ENCODE assay signal across 11 cellular contexts in genomic region chr20:41411458-41411857, GRCh38. TPM values are rescaled to one million over a fixed set of nuclear protein-coding genes. Genes with fewer than 3 reads are reported as not detected.
DNase-seq lines count a peak whose midpoint lies in the region; ATAC-seq and TF ChIP-seq lines count a peak whose summit lies in the region.
"Had no signal": no experiment of that assay in that cellular context is flagged by ENCODE, and none has a peak within 500 bp of the region (broad histone marks: within the 10 kb centered on the region; RNA-seq: fewer than 3 reads in every experiment).

No MANE protein-coding gene starts in this region.

- no peak for TF ChIP-seq POLR2A in vagina (IDR thresholded peaks at IDR 0.05)

- no peak overlapping the region for H3K4me3 Mint-ChIP-seq in activated naive CD4-positive, alpha-beta T cell treated with anti-CD3 and anti-CD28 coated beads, Interleukin-2, amount 10 ng/mL, durations not matched to agents 7 days and 5 days
- H3K4me3 Mint-ChIP-seq in activated naive CD4-positive, alpha-beta T cell treated with anti-CD3 and anti-CD28 coated beads for 36 hours = no peak overlapping the region
- no peak overlapping the region for H3K4me3 Mint-ChIP-seq in activated T-helper 1 cell treated with anti-CD3 and anti-CD28 coated beads, Interleukin-12 subunit alpha, Interleukin-12 subunit beta, Interleukin-2, Interleukin-4 antibody, amounts not matched to agents 30 ng/mL and 10 ng/mL and 1 ng/mL, durations not matched to agents 14 hours and 24 hours and 36 hours
- H3K4me3 Mint-ChIP-seq in natural killer cell = no peak overlapping the region
- H3K4me3 Mint-ChIP-seq: activated naive CD8-positive, alpha-beta T cell treated with anti-CD3 and anti-CD28 coated beads, Interleukin-2, amount 10 ng/mL, durations not matched to agents 7 days and 5 days had no signal

- H3K27ac ChIP-seq in right cardiac atrium (ENCODE audit: low read length) (no peak overlapping the region), vagina (peak overlapping the region; percentile 56)

- 11% methylated on average over 2 of the region's 2 CpGs for WGBS in right cardiac atrium

- CTCF ChIA-PET in activated naive CD4-positive, alpha-beta T cell treated with anti-CD3 and anti-CD28 coated beads, Interleukin-2, amount 10 ng/mL, durations not matched to agents 7 days and 5 days (lab: Charles Lee) = interaction anchor here (1.0 to 1.9 kb wide), 6 partner anchors 9 to 275 kb away, joined by 3 to 8 read pairs (median 5); no protein-coding TSS in a partner anchor
- CTCF ChIA-PET in activated naive CD4-positive, alpha-beta T cell treated with anti-CD3 and anti-CD28 coated beads for 36 hours (lab: Charles Lee) = interaction anchor here (0.7 to 2.5 kb wide), 9 partner anchors 8 to 290 kb away, joined by 3 to 12 read pairs (median 3); partner anchors contain the start of gene LPIN3

- TF ChIP-seq CTCF in vagina (IDR thresholded peaks at IDR 0.05) = peak in 1 of 3 experiments; percentile 53
- TF ChIP-seq CTCF in natural killer cell (IDR thresholded peaks at IDR 0.05) = no peak

- H3K9me3 ChIP-seq in right cardiac atrium (ENCODE audit: control insufficient read depth, low read length) (no peaks in the 10 kb centered on the region), vagina (no peaks in the 10 kb centered on the region)

- ATAC-seq in right cardiac atrium = peak; percentile 40 to 55
- ATAC-seq in HG03196 (IDR thresholded peaks at IDR 0.05; ENCODE audit: unreplicated experiment) = no peak
- no peak for ATAC-seq in natural killer cell

- intact Hi-C loops in activated naive CD4-positive, alpha-beta T cell treated with anti-CD3 and anti-CD28 coated beads for 36 hours (cut with micrococcal nuclease) = loop anchor here (2.0 kb wide), 1 partner anchor 443 kb away; no protein-coding TSS in a partner anchor
- intact Hi-C loops in activated T-helper 1 cell treated with anti-CD3 and anti-CD28 coated beads, Interleukin-12 subunit alpha, Interleukin-12 subunit beta, Interleukin-2, Interleukin-4 antibody, amounts not matched to agents 30 ng/mL and 10 ng/mL and 1 ng/mL, durations not matched to agents 14 hours and 24 hours and 36 hours (cut with micrococcal nuclease) = no loop called here
- intact Hi-C loops in right cardiac atrium (cut with DNase I) (loop anchor here in 2 of 4 donors (5.0 to 10.0 kb wide), 3 partner anchors 67 to 237 kb away; partner anchors contain the start of gene LPIN3 (in 2 of the 2)), vagina (cut with DNase I) (loop anchor here (5.0 kb wide), 1 partner anchor 69 kb away; the partner anchor contains the start of gene LPIN3), natural killer cell (cut with micrococcal nuclease) (no loop called here)

- peaks cover 0 to 63% of the 10 kb centered on the region in 2 donors for H3K36me3 ChIP-seq in vagina

- peak overlapping the region; percentile 29 for H3K27ac Mint-ChIP-seq in activated naive CD4-positive, alpha-beta T cell treated with anti-CD3 and anti-CD28 coated beads, Interleukin-2, amount 10 ng/mL, durations not matched to agents 7 days and 5 days
- H3K27ac Mint-ChIP-seq in activated naive CD4-positive, alpha-beta T cell treated with anti-CD3 and anti-CD28 coated beads for 36 hours = no peak overlapping the region
- peak overlapping the region; percentile 16 for H3K27ac Mint-ChIP-seq in activated T-helper 1 cell treated with anti-CD3 and anti-CD28 coated beads, Interleukin-12 subunit alpha, Interleukin-12 subunit beta, Interleukin-2, Interleukin-4 antibody, amounts not matched to agents 30 ng/mL and 10 ng/mL and 1 ng/mL, durations not matched to agents 14 hours and 24 hours and 36 hours
- H3K27ac Mint-ChIP-seq in natural killer cell = no peak overlapping the region
- H3K27ac Mint-ChIP-seq: activated naive CD8-positive, alpha-beta T cell treated with anti-CD3 and anti-CD28 coated beads, Interleukin-2, amount 10 ng/mL, durations not matched to agents 7 days and 5 days had no signal

- H3K4me1 ChIP-seq in right cardiac atrium (ENCODE audit: control insufficient read depth, insufficient read depth, low read length) = peaks cover 2% of the 10 kb centered on the region
- H3K4me1 ChIP-seq in vagina = peaks cover 24% of the 10 kb centered on the region

- H3K36me3 Mint-ChIP-seq in activated naive CD4-positive, alpha-beta T cell treated with anti-CD3 and anti-CD28 coated beads, Interleukin-2, amount 10 ng/mL, durations not matched to agents 7 days and 5 days = peaks cover 45% of the 10 kb centered on the region
- H3K36me3 Mint-ChIP-seq in activated naive CD4-positive, alpha-beta T cell treated with anti-CD3 and anti-CD28 coated beads for 36 hours (ENCODE audit: low read depth) = peaks cover 26% of the 10 kb centered on the region
- peaks cover 35% of the 10 kb centered on the region for H3K36me3 Mint-ChIP-seq in activated T-helper 1 cell treated with anti-CD3 and anti-CD28 coated beads, Interleukin-12 subunit alpha, Interleukin-12 subunit beta, Interleukin-2, Interleukin-4 antibody, amounts not matched to agents 30 ng/mL and 10 ng/mL and 1 ng/mL, durations not matched to agents 14 hours and 24 hours and 36 hours (ENCODE audit: low read depth)
- H3K36me3 Mint-ChIP-seq in natural killer cell = peaks cover 47% of the 10 kb centered on the region

- H3K9me3 Mint-ChIP-seq in activated naive CD4-positive, alpha-beta T cell treated with anti-CD3 and anti-CD28 coated beads, Interleukin-2, amount 10 ng/mL, durations not matched to agents 7 days and 5 days = no peaks in the 10 kb centered on the region
- no peaks in the 10 kb centered on the region for H3K9me3 Mint-ChIP-seq in activated naive CD4-positive, alpha-beta T cell treated with anti-CD3 and anti-CD28 coated beads for 36 hours
- H3K9me3 Mint-ChIP-seq in activated T-helper 1 cell treated with anti-CD3 and anti-CD28 coated beads, Interleukin-12 subunit alpha, Interleukin-12 subunit beta, Interleukin-2, Interleukin-4 antibody, amounts not matched to agents 30 ng/mL and 10 ng/mL and 1 ng/mL, durations not matched to agents 14 hours and 24 hours and 36 hours = no peaks in the 10 kb centered on the region
- H3K9me3 Mint-ChIP-seq in natural killer cell = no peaks in the 10 kb centered on the region
- H3K9me3 Mint-ChIP-seq: activated naive CD8-positive, alpha-beta T cell treated with anti-CD3 and anti-CD28 coated beads, Interleukin-2, amount 10 ng/mL, durations not matched to agents 7 days and 5 days had no signal

- no peaks in the 10 kb centered on the region for H3K27me3 Mint-ChIP-seq in activated naive CD4-positive, alpha-beta T cell treated with anti-CD3 and anti-CD28 coated beads, Interleukin-2, amount 10 ng/mL, durations not matched to agents 7 days and 5 days
- H3K27me3 Mint-ChIP-seq in activated naive CD4-positive, alpha-beta T cell treated with anti-CD3 and anti-CD28 coated beads for 36 hours (ENCODE audit: low read depth) = no peaks in the 10 kb centered on the region
- H3K27me3 Mint-ChIP-seq in activated T-helper 1 cell treated with anti-CD3 and anti-CD28 coated beads, Interleukin-12 subunit alpha, Interleukin-12 subunit beta, Interleukin-2, Interleukin-4 antibody, amounts not matched to agents 30 ng/mL and 10 ng/mL and 1 ng/mL, durations not matched to agents 14 hours and 24 hours and 36 hours (ENCODE audit: insufficient read depth) = no peaks in the 10 kb centered on the region
- no peaks in the 10 kb centered on the region for H3K27me3 Mint-ChIP-seq in natural killer cell (ENCODE audit: low read depth in 2 of 2)
- H3K27me3 Mint-ChIP-seq: activated naive CD8-positive, alpha-beta T cell treated with anti-CD3 and anti-CD28 coated beads, Interleukin-2, amount 10 ng/mL, durations not matched to agents 7 days and 5 days had no signal

- DNase-seq in activated naive CD4-positive, alpha-beta T cell treated with anti-CD3 and anti-CD28 coated beads, Interleukin-2, amount 10 ng/mL, durations not matched to agents 7 days and 5 days = no peak
- DNase-seq in activated naive CD4-positive, alpha-beta T cell treated with anti-CD3 and anti-CD28 coated beads for 36 hours = no peak
- no peak for DNase-seq in activated T-helper 1 cell treated with anti-CD3 and anti-CD28 coated beads, Interleukin-12 subunit alpha, Interleukin-12 subunit beta, Interleukin-2, Interleukin-4 antibody, amounts not matched to agents 30 ng/mL and 10 ng/mL and 1 ng/mL, durations not matched to agents 14 hours and 24 hours and 36 hours (ENCODE audit: low spot score)
- DNase-seq in right cardiac atrium (no peak), vagina (ENCODE audit: extremely low spot score in 2 of 2) (no peak), natural killer cell (no peak)
- no peak for DNase-seq in activated CD8-positive, alpha-beta memory T cell treated with anti-CD3 and anti-CD28 coated beads, Interleukin-2, amount 50 U/mL, for 4 hours
- DNase-seq: activated naive CD8-positive, alpha-beta T cell treated with anti-CD3 and anti-CD28 coated beads, Interleukin-2, amount 10 ng/mL, durations not matched to agents 7 days and 5 days; DMS79 treated with DMSO at 0.1 percent for 48 hours; NCI-H1048 had no signal

- H3K4me1 Mint-ChIP-seq in activated naive CD4-positive, alpha-beta T cell treated with anti-CD3 and anti-CD28 coated beads, Interleukin-2, amount 10 ng/mL, durations not matched to agents 7 days and 5 days = peaks cover 25% of the 10 kb centered on the region
- H3K4me1 Mint-ChIP-seq in activated naive CD4-positive, alpha-beta T cell treated with anti-CD3 and anti-CD28 coated beads for 36 hours (ENCODE audit: low read depth) = peaks cover 12% of the 10 kb centered on the region
- peaks cover 43% of the 10 kb centered on the region for H3K4me1 Mint-ChIP-seq in activated T-helper 1 cell treated with anti-CD3 and anti-CD28 coated beads, Interleukin-12 subunit alpha, Interleukin-12 subunit beta, Interleukin-2, Interleukin-4 antibody, amounts not matched to agents 30 ng/mL and 10 ng/mL and 1 ng/mL, durations not matched to agents 14 hours and 24 hours and 36 hours (ENCODE audit: low read depth)
- peaks cover 31 to 38% of the 10 kb centered on the region in 2 donors for H3K4me1 Mint-ChIP-seq in natural killer cell

- H3K27me3 ChIP-seq in right cardiac atrium (ENCODE audit: control insufficient read depth, insufficient read depth) (no peaks in the 10 kb centered on the region), vagina (no peaks in the 10 kb centered on the region)

- H3K4me3 ChIP-seq in right cardiac atrium (ENCODE audit: low read length) (no peak overlapping the region), vagina (no peak overlapping the region)

RNA-seq across cellular contexts. Expression of gene EMILIN3, which starts 44.8 kb away (rescaled TPM):
- total RNA-seq in activated naive CD4-positive, alpha-beta T cell treated with anti-CD3 and anti-CD28 coated beads for 36 hours = not detected
- 0.65 and 0.69 TPM in 2 replicates for total RNA-seq in activated T-helper 1 cell treated with anti-CD3 and anti-CD28 coated beads, Interleukin-12 subunit alpha, Interleukin-12 subunit beta, Interleukin-2, Interleukin-4 antibody, amounts not matched to agents 30 ng/mL and 10 ng/mL and 1 ng/mL, durations not matched to agents 14 hours and 24 hours and 36 hours
- total RNA-seq in right cardiac atrium (1 to 10 TPM; 2.1 to 7.4 (median 5.5) TPM), vagina (5.6 TPM), natural killer cell (not detected)
- 4.3 TPM for polyA plus RNA-seq in right cardiac atrium
- total RNA-seq: activated naive CD8-positive, alpha-beta T cell treated with anti-CD3 and anti-CD28 coated beads, Interleukin-2, amount 10 ng/mL, durations not matched to agents 7 days and 5 days had no signal

Comparison
In these comparisons a context has a peak if more than half of its experiments do, and no peak if none do; other contexts are left out.
1. H3K27ac Mint-ChIP-seq: peak in activated naive CD4-positive, alpha-beta T cell treated with anti-CD3 and anti-CD28 coated beads, Interleukin-2, amount 10 ng/mL, durations not matched to agents 7 days and 5 days (single experiment) and activated T-helper 1 cell treated with anti-CD3 and anti-CD28 coated beads, Interleukin-12 subunit alpha, Interleukin-12 subunit beta, Interleukin-2, Interleukin-4 antibody, amounts not matched to agents 30 ng/mL and 10 ng/mL and 1 ng/mL, durations not matched to agents 14 hours and 24 hours and 36 hours (single experiment); none in activated naive CD4-positive, alpha-beta T cell treated with anti-CD3 and anti-CD28 coated beads for 36 hours (single experiment) and natural killer cell (0 of 2).
2. ATAC-seq: peak in right cardiac atrium (2 of 2); none in HG03196 (single experiment) and natural killer cell (0 of 3).
3. intact Hi-C loops: an anchor here in activated naive CD4-positive, alpha-beta T cell treated with anti-CD3 and anti-CD28 coated beads for 36 hours (2.0 kb wide) and vagina (5.0 kb wide); none called in activated T-helper 1 cell treated with anti-CD3 and anti-CD28 coated beads, Interleukin-12 subunit alpha, Interleukin-12 subunit beta, Interleukin-2, Interleukin-4 antibody, amounts not matched to agents 30 ng/mL and 10 ng/mL and 1 ng/mL, durations not matched to agents 14 hours and 24 hours and 36 hours and natural killer cell.